Comparison of ENCODE assay signal across 23 cellular contexts in genomic region chr4:13762126-13762525, GRCh38.
"Had no signal": no experiment of that assay in that cellular context is flagged by ENCODE, and none has a peak within 500 bp of the region (broad histone marks: within the 10 kb centered on the region; RNA-seq: fewer than 3 reads in every experiment).

No MANE protein-coding gene starts in this region.

- DNase-seq: activated CD4-positive, alpha-beta T cell treated with anti-CD3 and anti-CD28 coated beads, Interleukin-2, amount 10 ng/mL, durations not matched to agents 7 days and 5 days; activated CD4-positive, CD25-positive, alpha-beta regulatory T cell treated with anti-CD3 and anti-CD28 coated beads, Interleukin-2, amount 50 U/mL, for 72 hours; activated CD8-positive, alpha-beta memory T cell treated with anti-CD3 and anti-CD28 coated beads, Interleukin-2, amount 10 ng/mL, durations not matched to agents 7 days and 5 days; activated CD8-positive, alpha-beta T cell treated with anti-CD3 and anti-CD28 coated beads for 36 hours; activated gamma-delta T cell; activated naive CD4-positive, alpha-beta T cell treated with anti-CD3 and anti-CD28 coated beads, Interleukin-2, amount 50 U/mL, for 16 hours; activated naive CD8-positive, alpha-beta T cell treated with anti-CD3 and anti-CD28 coated beads, Interleukin-2, amount 50 U/mL, for 24 hours; activated T-cell treated with anti-CD3 and anti-CD28 coated beads for 4 hours; anterior cingulate cortex; body of pancreas; dermis blood vessel endothelial cell; effector CD8-positive, alpha-beta T cell; foreskin melanocyte; midbrain; natural killer cell; spleen; stimulated activated CD4-positive, alpha-beta T cell treated with anti-CD3 and anti-CD28 coated beads, Interleukin-4, amount 100 ng/mL, for 1 hour; stimulated activated naive CD4-positive, alpha-beta T cell treated with Interleukin-2 at 50 U/mL for 16 hours; WERI-Rb-1 had no signal

- H3K4me3 ChIP-seq: body of pancreas, spleen, thoracic aorta, vagina had no signal

- ATAC-seq: activated CD8-positive, alpha-beta memory T cell treated with anti-CD3 and anti-CD28 coated beads, Interleukin-2, amount 10 ng/mL, durations not matched to agents 7 days and 5 days; activated CD8-positive, alpha-beta T cell treated with anti-CD3 and anti-CD28 coated beads for 36 hours; activated naive CD8-positive, alpha-beta T cell treated with anti-CD3 and anti-CD28 coated beads, Interleukin-2, amount 50 U/mL, for 24 hours; body of pancreas; esophagus mucosa; left lobe of liver; natural killer cell had no signal

- H3K9me3 ChIP-seq: body of pancreas, thoracic aorta, vagina had no signal

- H3K4me1 ChIP-seq: body of pancreas, spleen, vagina had no signal

- H3K36me3 ChIP-seq: spleen, thoracic aorta, vagina, WERI-Rb-1 had no signal

- H3K27ac ChIP-seq: body of pancreas, spleen, thoracic aorta, vagina, WERI-Rb-1 had no signal

- H3K27me3 ChIP-seq: body of pancreas, spleen, vagina had no signal
